2 cellular contexts compared by ENCODE assay signal in the genomic region with DNA sequence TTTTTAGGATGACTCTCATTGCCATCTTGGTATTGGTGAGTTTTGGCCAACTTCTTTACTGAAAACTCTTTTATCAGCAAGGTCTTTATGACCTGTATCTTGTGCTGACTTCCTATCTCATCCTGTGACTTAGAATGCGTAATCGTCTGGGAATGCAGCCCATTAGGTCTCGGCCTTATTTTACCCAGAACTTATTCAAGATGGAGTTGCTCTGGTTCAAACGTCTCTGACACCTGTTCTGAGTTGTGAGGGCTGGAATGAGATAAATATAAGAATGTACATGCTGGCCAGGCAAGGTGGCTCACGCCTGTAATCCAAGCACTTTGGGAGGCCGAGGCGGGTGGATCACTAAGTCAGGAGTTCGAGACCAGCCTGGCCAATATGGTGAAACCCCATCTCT.
TF ChIP-seq lines count a peak whose summit lies in the region.
"Not testable (repeated sequence)": the region's sequence is repeated elsewhere in the genome, so short reads cannot be mapped to it uniquely, and the experiment has no call there.

No MANE protein-coding gene starts in this region.

TF ChIP-seq in A549, 52 proteins besides CTCF, POLR2A, EP300 and RAD21:
- TF ChIP-seq FOXS1 (CRISPR knock-in tag; IDR thresholded peaks at IDR 0.05) (peak; percentile 99), TFCP2L1 (CRISPR knock-in tag; IDR thresholded peaks at IDR 0.05) (peak; percentile 92; the same call in 1 of the 2 replicates), HMGXB4 (CRISPR knock-in tag; IDR thresholded peaks at IDR 0.05; ENCODE audit: borderline replicate concordance) (peak; percentile 80; the same call in 1 of the 2 replicates), ATOH8 (CRISPR knock-in tag; IDR thresholded peaks at IDR 0.05; ENCODE audit: low read depth) (peak; percentile 100), HOXB13 (CRISPR knock-in tag; IDR thresholded peaks at IDR 0.05; ENCODE audit: low read depth) (peak; percentile 99), TP53 (CRISPR knock-in tag; IDR thresholded peaks at IDR 0.05) (peak; percentile 98), RARB (CRISPR knock-in tag; IDR thresholded peaks at IDR 0.05) (peak; percentile 83; the same call in 1 of the 2 replicates), HEYL (CRISPR knock-in tag; IDR thresholded peaks at IDR 0.05) (peak; percentile 96), FOSL2 (CRISPR knock-in tag; IDR thresholded peaks at IDR 0.05) (peak; percentile 62), HOXB5 (CRISPR knock-in tag; IDR thresholded peaks at IDR 0.05) (peak; percentile 99), ZNF302 (CRISPR knock-in tag; IDR thresholded peaks at IDR 0.05) (peak; percentile 97; the same call in 1 of the 2 replicates), HOXA7 (CRISPR knock-in tag; IDR thresholded peaks at IDR 0.05) (peak; percentile 96), FOSB (CRISPR knock-in tag; IDR thresholded peaks at IDR 0.05) (peak; percentile 97), NPAS2 (CRISPR knock-in tag; IDR thresholded peaks at IDR 0.05; ENCODE audit: borderline replicate concordance) (peak; percentile 87), ZSCAN20 (CRISPR knock-in tag; IDR thresholded peaks at IDR 0.05) (peak; percentile 84; the same call in 1 of the 2 replicates), EHF (CRISPR knock-in tag; IDR thresholded peaks at IDR 0.05) (peak; percentile 99)
- not testable (repeated sequence) for TF ChIP-seq FOSL2 (IDR thresholded peaks at IDR 0.05)
TF ChIP-seq in A549: peak in this region for 16; not testable (repeated sequence) for 36.

TF ChIP-seq in HCT116, 20 proteins besides CTCF, POLR2A, EP300 and RAD21:
- TF ChIP-seq FOSL1 (IDR thresholded peaks at IDR 0.05; ENCODE audit: low read depth), result 0 out of 2 replicates have a peak, but pooled peaks have one; percentile 10
